8 cellular contexts compared by ENCODE assay signal in genomic region chr12:69688496-69689427, GRCh38. TPM values are rescaled to one million over a fixed set of nuclear protein-coding genes. Genes with fewer than 3 reads are reported as not detected.
A peak's percentile ranks its signal among the peaks of the same experiment; 100 is the strongest.
DNase-seq lines count a peak whose midpoint lies in the region; ATAC-seq lines count a peak whose summit lies in the region.

No MANE protein-coding gene starts in this region.

- H3K9me3 ChIP-seq in HUES6 (ENCODE audit: control insufficient read depth, insufficient read depth, low read depth, low read length) (no peaks in the 10 kb centered on the region), neuron (ENCODE audit: low read length) (no peaks in the 10 kb centered on the region)

- H3K27me3 ChIP-seq in HUES6 (ENCODE audit: control insufficient read depth, insufficient read depth, low read length) (no peaks in the 10 kb centered on the region), neuron (ENCODE audit: insufficient read depth, low read length) (no peaks in the 10 kb centered on the region)

- H3K4me1 ChIP-seq in HUES6 (ENCODE audit: control insufficient read depth, insufficient read depth, low read length), result peaks cover 27% of the 10 kb centered on the region
- peaks cover 46% of the 10 kb centered on the region for H3K4me1 ChIP-seq in neuron (ENCODE audit: insufficient read depth, low read length)

- H3K36me3 ChIP-seq in HUES6 (ENCODE audit: control insufficient read depth, insufficient read depth, low read length), result no peaks in the 10 kb centered on the region
- H3K36me3 ChIP-seq in neuron (ENCODE audit: insufficient read depth, low read length), result no peaks in the 10 kb centered on the region

- peak overlapping the region; percentile 19; the same call in 1 of the 2 replicates for H3K4me3 ChIP-seq in HUES6 (ENCODE audit: low read depth, low read length)
- H3K4me3 ChIP-seq in neuron (ENCODE audit: low read length), result peak overlapping the region; percentile 17

- ATAC-seq in GM19351 (IDR thresholded peaks at IDR 0.05; ENCODE audit: unreplicated experiment), result peak; percentile 65
- ATAC-seq in esophagus mucosa, result peak; percentile 94

- peak overlapping the region; percentile 60 for H3K9ac ChIP-seq in HUES6 (ENCODE audit: low read length)

- peak; percentile 23 to 34 for DNase-seq in activated CD4-positive, alpha-beta T cell treated with anti-CD3 and anti-CD28 coated beads, Interleukin-2, amount 50 U/mL, for 48 hours
- no peak for DNase-seq in stimulated activated naive CD4-positive, alpha-beta T cell (lab: John Stamatoyannopoulos, UW)
- DNase-seq in DMS153 (lab: John Stamatoyannopoulos, UW) (no peak), NCI-H146 treated with DMSO at 0.1 percent for 48 hours (lab: John Stamatoyannopoulos, UW; ENCODE audit: unreplicated experiment) (no peak)

- H3K27ac ChIP-seq in HUES6 (ENCODE audit: low read depth, low read length), result peak overlapping the region; percentile 59; the same call in 1 of the 2 replicates

- H2AFZ ChIP-seq in neuron (ENCODE audit: low read depth, low read length), result peak overlapping the region; percentile 64

RNA-seq across cellular contexts. Expression of gene BEST3, which starts 10.3 kb away (rescaled TPM):
- not detected for total RNA-seq in esophagus mucosa

RNA-seq across cellular contexts. Expression of gene RAB3IP, which starts 49.9 kb away (rescaled TPM):
- 16.5 TPM for total RNA-seq in esophagus mucosa

Comparison
In these comparisons a context has a peak if more than half of its experiments do, and no peak if none do; other contexts are left out.
1. DNase-seq: peak in activated CD4-positive, alpha-beta T cell treated with anti-CD3 and anti-CD28 coated beads, Interleukin-2, amount 50 U/mL, for 48 hours (2 of 2); none in stimulated activated naive CD4-positive, alpha-beta T cell (0 of 6), DMS153 (single experiment) and NCI-H146 treated with DMSO at 0.1 percent for 48 hours (single experiment).